Comparison of ENCODE assay signal across 20 cellular contexts in genomic region chr11:97938789-97939188, GRCh38.
DNase-seq lines count a peak whose midpoint lies in the region; ATAC-seq and TF ChIP-seq lines count a peak whose summit lies in the region.
"Had no signal": no experiment of that assay in that cellular context is flagged by ENCODE, and none has a peak within 500 bp of the region (broad histone marks: within the 10 kb centered on the region; RNA-seq: fewer than 3 reads in every experiment).

No MANE protein-coding gene starts in this region.

- H3K9ac ChIP-seq in iPS-18a (ENCODE audit: low read length), result no peak overlapping the region

- H3K36me3 ChIP-seq in iPS-18a (ENCODE audit: control insufficient read depth, low read depth, low read length) (no peaks in the 10 kb centered on the region), ascending aorta (no peaks in the 10 kb centered on the region)

- TF ChIP-seq CTCF in ascending aorta (IDR thresholded peaks at IDR 0.05), result no peak

- H3K4me3 ChIP-seq in iPS-18a (ENCODE audit: low read length) (peak overlapping the region; percentile 22), skeletal muscle cell (ENCODE audit: low read depth, low read length) (no peak overlapping the region), ascending aorta (no peak overlapping the region)
- H3K4me3 ChIP-seq: PC-9 had no signal

- H3K27ac ChIP-seq in iPS-18a (ENCODE audit: low read length) (no peak overlapping the region), ascending aorta (no peak overlapping the region)
- H3K27ac ChIP-seq: C4-2B, PC-9 had no signal

- H3K9me3 ChIP-seq in iPS-18a (ENCODE audit: control insufficient read depth, low read depth, low read length), result no peaks in the 10 kb centered on the region
- no peaks in the 10 kb centered on the region for H3K9me3 ChIP-seq in ascending aorta

- H3K4me1 ChIP-seq in iPS-18a (ENCODE audit: control insufficient read depth, low read depth, low read length), result peaks cover 20% of the 10 kb centered on the region
- H3K4me1 ChIP-seq in ascending aorta, result no peaks in the 10 kb centered on the region

- DNase-seq in NCI-H2081 (lab: John Stamatoyannopoulos, UW) (peak; percentile 7 to 75), NCI-H2081 treated with DMSO at 0.1 percent for 48 hours (lab: John Stamatoyannopoulos, UW) (no peak), SHP77 treated with DMSO at 0.1 percent for 48 hours (lab: John Stamatoyannopoulos, UW) (peak; percentile 59), skeletal muscle cell (ENCODE audit: low read depth) (peak; percentile 4), ascending aorta (ENCODE audit: low spot score in 2 of 2) (no peak), D341Med (ENCODE audit: low spot score) (no peak)
- DNase-seq: DMS79 treated with DMSO at 0.1 percent for 48 hours, HCEC 1CT, KG1, NCI-H1105, NCI-H1694 treated with DMSO at 0.1 percent for 48 hours, NCI-H2227 treated with DMSO at 0.1 percent for 48 hours, NCI-H510A treated with DMSO at 0.1 percent for 48 hours, PC-9, RPMI8226, SIG-M5 had no signal

- no peak for ATAC-seq in GM21576 (IDR thresholded peaks at IDR 0.05; ENCODE audit: unreplicated experiment)
- ATAC-seq: SK-N-SH treated with all-trans-retinoic acid at 6 μM for 48 hours had no signal

- intact Hi-C loops in ascending aorta (cut with DNase I), result no loop called here

- H3K27me3 ChIP-seq in iPS-18a (ENCODE audit: control insufficient read depth, insufficient read depth, low read length) (no peaks in the 10 kb centered on the region), ascending aorta (no peaks in the 10 kb centered on the region)

Comparison
In these comparisons a context has a peak if more than half of its experiments do, and no peak if none do; other contexts are left out.
1. DNase-seq: peak in NCI-H2081 (2 of 2), SHP77 treated with DMSO at 0.1 percent for 48 hours (single experiment) and skeletal muscle cell (single experiment); none in NCI-H2081 treated with DMSO at 0.1 percent for 48 hours (single experiment), ascending aorta (0 of 2) and D341Med (single experiment).